Comparison of ENCODE assay signal across 18 cellular contexts in genomic region chr7:37230221-37230620, GRCh38.
DNase-seq lines count a peak whose midpoint lies in the region; TF ChIP-seq lines count a peak whose summit lies in the region.
"Had no signal": no experiment of that assay in that cellular context is flagged by ENCODE, and none has a peak within 500 bp of the region (broad histone marks: within the 10 kb centered on the region; RNA-seq: fewer than 3 reads in every experiment).

No MANE protein-coding gene starts in this region.

- TF ChIP-seq CTCF in adrenal gland (IDR thresholded peaks at IDR 0.05) = no peak
- TF ChIP-seq CTCF in left ventricle myocardium inferior (IDR thresholded peaks at IDR 0.05; ENCODE audit: borderline replicate concordance) = no peak

- no peaks in the 10 kb centered on the region for H3K9me3 ChIP-seq in adrenal gland (replicated peaks in 1 of 3)
- H3K9me3 ChIP-seq in left ventricle myocardium inferior (replicated peaks) = no peaks in the 10 kb centered on the region
- H3K9me3 ChIP-seq: esophagus muscularis mucosa had no signal

- no peak for TF ChIP-seq POLR2A in adrenal gland (IDR thresholded peaks at IDR 0.05)

- DNase-seq in activated CD4-positive, alpha-beta T cell treated with anti-CD3 and anti-CD28 coated beads for 48 hours = peak; percentile 17
- no peak for DNase-seq in activated CD4-positive, alpha-beta T cell treated with anti-CD3 and anti-CD28 coated beads for 1 hour
- DNase-seq in adrenal gland (peak in 4 of 7 donors; percentile 22 to 70 (median 25)), left ventricle myocardium inferior (peak; percentile 50), SKM-1 (lab: John Stamatoyannopoulos, UW; ENCODE audit: unreplicated experiment) (no peak), NCI-H2029 (lab: John Stamatoyannopoulos, UW) (no peak), A172 (ENCODE audit: low spot score) (no peak)
- DNase-seq in stimulated activated CD8-positive, alpha-beta memory T cell treated with anti-CD3 and anti-CD28 coated beads, Interleukin-4, amount 100 ng/mL, for 48 hours = peak; percentile 38
- DNase-seq: ACHN, activated gamma-delta T cell treated with Interleukin-2 at 50 U/mL for 16 hours, cerebellar nuclear complex, H9, MV-4-11, naive B cell, NCI-H524 treated with DMSO at 0.1 percent for 48 hours had no signal

- H3K36me3 ChIP-seq in adrenal gland (replicated peaks in 1 of 2) (no peaks in the 10 kb centered on the region), left ventricle myocardium inferior (no peaks in the 10 kb centered on the region)
- H3K36me3 ChIP-seq: esophagus muscularis mucosa had no signal

- peaks cover 0 to 7% of the 10 kb centered on the region in 2 donors for H3K4me1 ChIP-seq in adrenal gland (replicated peaks in 1 of 2)
- H3K4me1 ChIP-seq in left ventricle myocardium inferior = peaks cover 18% of the 10 kb centered on the region

- intact Hi-C loops in adrenal gland (cut with DNase I) = no loop called here
- intact Hi-C loops in left ventricle myocardium inferior (cut with micrococcal nuclease) = loop anchor here (10.0 kb wide), 1 partner anchor 605 kb away; no protein-coding TSS in a partner anchor

- WGBS in adrenal gland, 4 donors = 48 to 63% (median 58%) methylated on average over 4 of the region's 4 CpGs

- H3K27ac ChIP-seq in adrenal gland (no peak overlapping the region), left ventricle myocardium inferior (replicated peaks) (peak overlapping the region; percentile 17)
- H3K27ac ChIP-seq: esophagus muscularis mucosa, skin epidermis, VCaP had no signal

- no peaks in the 10 kb centered on the region for H3K27me3 ChIP-seq in adrenal gland
- no peaks in the 10 kb centered on the region for H3K27me3 ChIP-seq in left ventricle myocardium inferior (ENCODE audit: low read depth)
- H3K27me3 ChIP-seq: esophagus muscularis mucosa had no signal

- H3K4me3 ChIP-seq in adrenal gland (no peak overlapping the region), left ventricle myocardium inferior (no peak overlapping the region)
- H3K4me3 ChIP-seq: esophagus muscularis mucosa, skin epidermis had no signal

Comparison
In these comparisons a context has a peak if more than half of its experiments do, and no peak if none do; other contexts are left out.
1. DNase-seq: peak in activated CD4-positive, alpha-beta T cell treated with anti-CD3 and anti-CD28 coated beads for 48 hours (single experiment), adrenal gland (4 of 7), left ventricle myocardium inferior (single experiment) and stimulated activated CD8-positive, alpha-beta memory T cell treated with anti-CD3 and anti-CD28 coated beads, Interleukin-4, amount 100 ng/mL, for 48 hours (single experiment); none in activated CD4-positive, alpha-beta T cell treated with anti-CD3 and anti-CD28 coated beads for 1 hour (single experiment), SKM-1 (single experiment), NCI-H2029 (single experiment) and A172 (single experiment).